In genomic region chr1:144002141-144002881, GRCh38 we compare ENCODE assay signal across 9 cellular contexts. TPM values are rescaled to one million over a fixed set of nuclear protein-coding genes. Genes with fewer than 3 reads are reported as not detected.
A peak's percentile ranks its signal among the peaks of the same experiment; 100 is the strongest.
DNase-seq lines count a peak whose midpoint lies in the region; ATAC-seq, FAIRE-seq and TF ChIP-seq lines count a peak whose summit lies in the region.
"Not testable (repeated sequence)": the region's sequence is repeated elsewhere in the genome, so short reads cannot be mapped to it uniquely, and the experiment has no call there.
"Had no signal": no experiment of that assay in that cellular context is flagged by ENCODE, and none has a peak within 500 bp of the region (broad histone marks: within the 10 kb centered on the region; RNA-seq: fewer than 3 reads in every experiment).

No MANE protein-coding gene starts in this region.

- H3K9me2 ChIP-seq in PC-3 (replicated peaks; ENCODE audit: low read length): not testable (repeated sequence)

- FAIRE-seq in GM12878 (lab: Jason Lieb, UNC): not testable (repeated sequence)

- H3K9ac ChIP-seq in PC-3 (ENCODE audit: low read length); GM12878 (ENCODE audit: control insufficient read depth, insufficient read depth, low read length): not testable (repeated sequence)

- H3K9me3 ChIP-seq in CD4-positive, alpha-beta T cell (ENCODE audit: control insufficient read depth, low read length); PC-3 (ENCODE audit: low read length); GM12878 (replicated peaks; ENCODE audit: control insufficient read depth, insufficient read depth, low read length); mucosa of descending colon: not testable (repeated sequence)

- H3K36me3 Mint-ChIP-seq in CD4-positive, alpha-beta T cell (ENCODE audit: low read depth): not testable (repeated sequence)

- H2AFZ ChIP-seq in PC-3 (ENCODE audit: low read length); GM12878 (ENCODE audit: control insufficient read depth, low read depth, low read length): not testable (repeated sequence)

- H3K4me2 ChIP-seq in PC-3 (ENCODE audit: low read length); GM12878 (ENCODE audit: control insufficient read depth, insufficient read depth): not testable (repeated sequence)

- BruUV-seq in PC-3 (replicated peaks; lab: Mats Ljungman, UMichigan); GM12878 (replicated peaks; lab: Mats Ljungman, UMichigan): not testable (repeated sequence)

- not testable (repeated sequence) for H3K79me2 ChIP-seq in PC-3 (ENCODE audit: low read length); GM12878 (ENCODE audit: control insufficient read depth, insufficient read depth, low read length)

- WGBS in GM12878 (ENCODE audit: insufficient coverage, insufficient replicate concordance, low lambda C conversion rate, missing lambda C conversion rate): 17% methylated on average over 4 of the region's 7 CpGs

- intact Hi-C loops in CD4-positive, alpha-beta T cell (cut with DNase I, micrococcal nuclease); PC-3 (cut with micrococcal nuclease); GM12878 (cut with micrococcal nuclease; ENCODE audit: unreplicated experiment); left cardiac atrium (cut with DNase I); mucosa of descending colon (cut with DNase I, micrococcal nuclease): not testable (repeated sequence)

- POLR2A ChIA-PET in CD4-positive, alpha-beta T cell (lab: Charles Lee); PC-3 (lab: Charles Lee; ENCODE audit: unreplicated experiment); GM12878 (lab: Charles Lee): not testable (repeated sequence)

- not testable (repeated sequence) for TF ChIP-seq POLR2A in GM12878 (IDR thresholded peaks at IDR 0.05; ENCODE audit: low read depth, low read length)

- TF ChIP-seq EP300 in GM12878 (IDR thresholded peaks at IDR 0.05; ENCODE audit: borderline replicate concordance in 1 of 2, control insufficient read depth in 1 of 2, low read depth in 2 of 2, low read length in 2 of 2): not testable (repeated sequence)

- H3K27ac ChIP-seq in CD4-positive, alpha-beta T cell (ENCODE audit: low read depth, low read length); PC-3 (ENCODE audit: low read length); GM12878 (ENCODE audit: control insufficient read depth, insufficient read depth): not testable (repeated sequence)

- CTCF ChIA-PET in CD4-positive, alpha-beta T cell (lab: Charles Lee); PC-3 (lab: Charles Lee); GM12878 (lab: Yijun Ruan, JAX): not testable (repeated sequence)

- H3K27me3 Mint-ChIP-seq in CD4-positive, alpha-beta T cell: not testable (repeated sequence)

- TF ChIP-seq CTCF in CD4-positive, alpha-beta T cell (IDR thresholded peaks at IDR 0.05); PC-3 (conservative IDR thresholded peaks at IDR 0.05; ENCODE audit: low read depth, low read length); GM12878 (IDR thresholded peaks at IDR 0.05 in 2 of 3, conservative IDR thresholded peaks at IDR 0.05 in 1 of 3; ENCODE audit: control insufficient read depth in 2 of 3, extremely low read depth in 1 of 3, insufficient read depth in 1 of 3, low read depth in 3 of 3, low read length in 3 of 3); mucosa of descending colon (IDR thresholded peaks at IDR 0.05): not testable (repeated sequence)

- DNase-seq in CD4-positive, alpha-beta T cell; GM12878 (ENCODE audit: low read depth, low spot score); left cardiac atrium; mucosa of descending colon: not testable (repeated sequence)
- peak; percentile 0 for DNase-seq in PC-3

- H4K20me1 ChIP-seq in PC-3 (ENCODE audit: low read length); GM12878 (ENCODE audit: control insufficient read depth, insufficient read depth): not testable (repeated sequence)

- SMC1A ChIA-PET in GM12878 (lab: Charles Lee; ENCODE audit: uncharacterized antibody, unreplicated experiment): not testable (repeated sequence)

- not testable (repeated sequence) for H3F3A ChIP-seq in PC-3 (ENCODE audit: low read length, unreplicated experiment)

- H3K9me3 Mint-ChIP-seq in CD4-positive, alpha-beta T cell: not testable (repeated sequence)

- TF ChIP-seq RAD21 in GM12878 (IDR thresholded peaks at IDR 0.05; ENCODE audit: insufficient read depth, low read depth, low read length): 0 out of 2 replicates have a peak, but pooled peaks have one; percentile 5

- H3K4me3 Mint-ChIP-seq in CD4-positive, alpha-beta T cell: not testable (repeated sequence)

- RAD21 ChIA-PET in GM12878 (lab: Charles Lee; ENCODE audit: unreplicated experiment): not testable (repeated sequence)

- H3K4me1 ChIP-seq in PC-3 (ENCODE audit: insufficient read depth, low read length); GM12878 (ENCODE audit: control insufficient read depth, insufficient read depth, low read length); mucosa of descending colon (ENCODE audit: low read depth): not testable (repeated sequence)

- not testable (repeated sequence) for H3K36me3 ChIP-seq in PC-3 (ENCODE audit: low read depth, low read length); GM12878 (ENCODE audit: control insufficient read depth in 2 of 2, insufficient read depth in 2 of 2, low read length in 1 of 2); mucosa of descending colon (ENCODE audit: low read depth)

- H3K4me1 Mint-ChIP-seq in CD4-positive, alpha-beta T cell (ENCODE audit: low read depth): not testable (repeated sequence)

- not testable (repeated sequence) for H3K27me3 ChIP-seq in CD4-positive, alpha-beta T cell (ENCODE audit: control insufficient read depth, insufficient read depth, low read length); PC-3 (ENCODE audit: low read length); GM12878 (replicated peaks in 1 of 2; ENCODE audit: control insufficient read depth in 2 of 2, insufficient read depth in 2 of 2, low read length in 1 of 2)

- not testable (repeated sequence) for H3K4me3 ChIP-seq in PC-3 (ENCODE audit: low read length); GM12878; mucosa of descending colon

- ATAC-seq in CD4-positive, alpha-beta T cell (ENCODE audit: poor library complexity): peak; percentile 43
- ATAC-seq in GM19023 (IDR thresholded peaks at IDR 0.05; ENCODE audit: unreplicated experiment): peak; percentile 64
- peak; percentile 73 for ATAC-seq in GM21619 (IDR thresholded peaks at IDR 0.05; ENCODE audit: unreplicated experiment)
- peak; percentile 61 for ATAC-seq in HG03064 (IDR thresholded peaks at IDR 0.05; ENCODE audit: low read depth, unreplicated experiment)
- peak; percentile 69 for ATAC-seq in PC-3
- ATAC-seq in GM12878: peak; percentile 94
- ATAC-seq in left cardiac atrium: peak; percentile 72 to 90
- peak; percentile 68 for ATAC-seq in mucosa of descending colon

- H3K27ac Mint-ChIP-seq in CD4-positive, alpha-beta T cell: not testable (repeated sequence)

- in situ Hi-C loops in GM12878 (cut with MboI): not testable (repeated sequence)

RNA-seq across cellular contexts. Expression of gene FAM72C, which starts 30.5 kb away (rescaled TPM):
- not detected for total RNA-seq in CD4-positive, alpha-beta T cell
- total RNA-seq in PC-3 (2014; rRNA removed): 4.3 and 7.3 TPM in 2 replicates
- 3.7 and 5.6 TPM in 2 replicates for total RNA-seq in GM12878 (2013; cell fraction: nucleolus; rRNA removed)
- 8.5 and 8.6 TPM in 2 replicates for total RNA-seq in GM12878 (2014; rRNA removed)
- 8.5 and 8.9 TPM in 2 replicates for total RNA-seq in GM12878 (2014; rRNA removed; fragmentation: Illumina TruSeq; extraction: Trizol)
- total RNA-seq in GM12878 (2021): 7.2 and 9.1 TPM in 2 replicates
- polyA plus RNA-seq in GM12878 (2011; ENCODE audit: low read depth): 2.0 TPM
- polyA plus RNA-seq in GM12878 (2011; rRNA removed): 21.4 and 41.5 TPM in 2 replicates
- 7.9 and 10.4 TPM in 2 replicates for polyA plus RNA-seq in GM12878 (2011; cell fraction: cytosol; rRNA removed)
- polyA plus RNA-seq in GM12878 (2011; cell fraction: nucleus; rRNA removed): 10.5 TPM in 2 replicates
- polyA plus RNA-seq in GM12878 (2012): 4.7 and 8.8 TPM in 2 replicates
- polyA plus RNA-seq in GM12878 (2014; fragmentation: Illumina TruSeq; extraction: Trizol): 18.1 and 20.2 TPM in 2 replicates
- polyA plus RNA-seq in GM12878 (2014; fragmentation: Nextera tagmentation; extraction: Ambion mirVana): 1 to 10 TPM; 1.9 to 4.6 TPM
- polyA plus RNA-seq in GM12878 (2014; rRNA removed): 8.0 and 10.6 TPM in 2 replicates
- polyA plus RNA-seq in GM12878 (2016; fragmentation: Nextera tagmentation; extraction: Ambion mirVana): 10 to 100 TPM; 14.3 to 20.7 TPM
- polyA minus RNA-seq in GM12878 (2011; rRNA and poly(A)+ RNA removed): 8.0 and 11.6 TPM in 2 replicates
- 0.52 and 6.5 TPM in 2 replicates for polyA minus RNA-seq in GM12878 (2011; cell fraction: cytosol; rRNA and poly(A)+ RNA removed)
- 1.9 and 2.6 TPM in 2 replicates for polyA minus RNA-seq in GM12878 (2011; cell fraction: nucleus; rRNA and poly(A)+ RNA removed)
- total RNA-seq in left cardiac atrium: under 1 TPM; 0.09 to 0.16 TPM
- total RNA-seq in mucosa of descending colon: 1 to 10 TPM in 1 of 3 donors, under 1 TPM in 1, not detected in 1; 0.43 to 1.0 TPM
- total RNA-seq: thoracic aorta had no signal

Comparison
In these comparisons a context has a peak if more than half of its experiments do, and no peak if none do; other contexts are left out.
1. ATAC-seq: peak in every context shown above with its lines; median percentile 94 in GM12878; 81 in left cardiac atrium; 73 in GM21619; 69 in PC-3; 68 in mucosa of descending colon; 64 in GM19023; 61 in HG03064; 43 in CD4-positive, alpha-beta T cell.